In the genomic region with DNA sequence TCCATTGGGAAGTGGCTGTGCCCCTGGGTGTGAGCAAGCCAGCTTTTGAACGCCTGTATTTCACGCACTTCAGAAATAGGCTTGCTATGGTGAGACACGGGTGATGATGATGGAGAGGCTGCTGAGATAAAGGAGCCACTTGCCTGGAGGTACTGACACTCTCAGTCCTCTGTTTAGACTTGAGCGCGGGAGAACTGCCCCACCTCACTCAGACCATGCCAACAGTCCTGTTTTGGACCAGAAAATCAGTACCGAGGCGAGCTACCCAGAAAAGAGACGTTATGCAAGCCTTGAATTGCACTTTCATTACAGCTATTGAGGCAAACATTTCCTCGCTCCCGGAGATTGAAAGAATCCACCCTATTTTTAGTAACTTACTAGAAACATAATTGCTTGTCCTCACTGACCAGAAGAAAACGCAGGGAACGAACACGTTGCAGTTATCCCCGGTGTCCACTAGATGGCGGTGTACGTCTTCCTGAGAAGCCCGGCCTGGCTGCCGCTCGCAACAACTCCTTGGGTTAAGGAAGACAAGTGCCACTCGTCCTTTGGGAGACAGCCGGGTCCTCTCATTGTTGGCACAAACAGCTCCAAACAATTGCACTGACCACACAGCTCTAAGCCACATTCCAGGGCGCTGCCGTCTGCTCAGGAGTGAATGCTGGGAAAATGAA, we compare ENCODE assay signal across 1 cellular context.
TF ChIP-seq lines count a peak whose summit lies in the region.

No MANE protein-coding gene starts in this region.

TF ChIP-seq in SK-N-SH treated with all-trans-retinoic acid at 6 μM for 48 hours, 23 proteins besides CTCF, POLR2A, EP300 and RAD21 (continued from another document):
- TF ChIP-seq, protein P1, sequence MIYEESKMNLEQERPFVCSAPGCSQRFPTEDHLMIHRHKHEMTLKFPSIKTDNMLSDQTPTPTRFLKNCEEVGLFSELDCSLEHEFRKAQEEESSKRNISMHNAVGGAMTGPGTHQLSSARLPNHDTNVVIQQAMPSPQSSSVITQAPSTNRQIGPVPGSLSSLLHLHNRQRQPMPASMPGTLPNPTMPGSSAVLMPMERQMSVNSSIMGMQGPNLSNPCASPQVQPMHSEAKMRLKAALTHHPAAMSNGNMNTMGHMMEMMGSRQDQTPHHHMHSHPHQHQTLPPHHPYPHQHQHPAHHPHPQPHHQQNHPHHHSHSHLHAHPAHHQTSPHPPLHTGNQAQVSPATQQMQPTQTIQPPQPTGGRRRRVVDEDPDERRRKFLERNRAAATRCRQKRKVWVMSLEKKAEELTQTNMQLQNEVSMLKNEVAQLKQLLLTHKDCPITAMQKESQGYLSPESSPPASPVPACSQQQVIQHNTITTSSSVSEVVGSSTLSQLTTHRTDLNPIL (CRISPR knock-in tag; IDR thresholded peaks at IDR 0.05; ENCODE audit: low read depth) = no peak
- TF ChIP-seq ZFP3 (CRISPR knock-in tag; IDR thresholded peaks at IDR 0.05) (no peak), TCF4 (CRISPR knock-in tag; IDR thresholded peaks at IDR 0.05; ENCODE audit: borderline replicate concordance) (no peak), ZNF70 (CRISPR knock-in tag; IDR thresholded peaks at IDR 0.05) (no peak), RARB (CRISPR knock-in tag; IDR thresholded peaks at IDR 0.05) (no peak), ARNTL (CRISPR knock-in tag; IDR thresholded peaks at IDR 0.05; ENCODE audit: borderline replicate concordance, low read depth) (no peak)
TF ChIP-seq in SK-N-SH treated with all-trans-retinoic acid at 6 μM for 48 hours: peak in this region for 0.
